1 cellular context compared by ENCODE assay signal in genomic region chr19:45785097-45785496, GRCh38.
TF ChIP-seq lines count a peak whose summit lies in the region.

No MANE protein-coding gene starts in this region.

TF ChIP-seq in IMR-90, 13 proteins besides CTCF, POLR2A, EP300 and RAD21:
- TF ChIP-seq ELK1 (IDR thresholded peaks at IDR 0.05; ENCODE audit: borderline replicate concordance, low read depth, low read length) (no peak), FOS (IDR thresholded peaks at IDR 0.05; ENCODE audit: low read depth, low read length) (no peak), SMC3 (IDR thresholded peaks at IDR 0.05; ENCODE audit: low read depth, low read length) (no peak), CEBPB (IDR thresholded peaks at IDR 0.05; ENCODE audit: low read depth, low read length) (no peak), NFE2L2 (IDR thresholded peaks at IDR 0.05; ENCODE audit: low read depth, low read length) (no peak), RCOR1 (IDR thresholded peaks at IDR 0.05; ENCODE audit: insufficient replicate concordance, low read length) (no peak), MAZ (IDR thresholded peaks at IDR 0.05; ENCODE audit: borderline replicate concordance, low read depth, low read length) (no peak), RFX5 (IDR thresholded peaks at IDR 0.05; ENCODE audit: low read depth, low read length) (no peak), BHLHE40 (IDR thresholded peaks at IDR 0.05; ENCODE audit: low read depth, low read length) (no peak), MXI1 (IDR thresholded peaks at IDR 0.05; ENCODE audit: borderline replicate concordance, low read depth, low read length) (no peak), CHD1 (IDR thresholded peaks at IDR 0.05; ENCODE audit: low read depth, low read length) (no peak), MAFK (IDR thresholded peaks at IDR 0.05; ENCODE audit: low read depth, low read length) (no peak)
- TF ChIP-seq, protein P1, sequence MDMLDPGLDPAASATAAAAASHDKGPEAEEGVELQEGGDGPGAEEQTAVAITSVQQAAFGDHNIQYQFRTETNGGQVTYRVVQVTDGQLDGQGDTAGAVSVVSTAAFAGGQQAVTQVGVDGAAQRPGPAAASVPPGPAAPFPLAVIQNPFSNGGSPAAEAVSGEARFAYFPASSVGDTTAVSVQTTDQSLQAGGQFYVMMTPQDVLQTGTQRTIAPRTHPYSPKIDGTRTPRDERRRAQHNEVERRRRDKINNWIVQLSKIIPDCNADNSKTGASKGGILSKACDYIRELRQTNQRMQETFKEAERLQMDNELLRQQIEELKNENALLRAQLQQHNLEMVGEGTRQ (IDR thresholded peaks at IDR 0.05; ENCODE audit: low read depth, low read length), result no peak
